In the genomic region with DNA sequence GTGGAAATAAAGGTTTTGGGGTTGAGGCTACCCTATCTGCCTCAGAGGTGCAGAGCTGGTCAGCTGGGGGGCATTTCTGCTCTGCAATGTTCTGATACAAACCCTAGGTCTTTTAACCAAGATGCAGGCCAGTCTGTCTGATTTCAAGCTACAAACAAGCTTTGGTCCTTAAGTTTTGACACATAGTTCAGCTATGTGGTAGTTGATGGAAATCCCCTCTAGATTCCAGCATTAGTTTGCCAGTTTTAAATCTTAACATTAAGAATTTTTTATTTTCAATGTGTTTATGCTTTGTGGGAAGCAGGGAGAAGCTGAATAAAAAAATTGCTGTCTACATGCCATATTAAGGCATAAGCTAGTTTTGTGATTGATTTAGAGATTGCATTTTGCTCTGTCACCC, we compare ENCODE assay signal across 16 cellular contexts.
A peak's percentile ranks its signal among the peaks of the same experiment; 100 is the strongest.
DNase-seq lines count a peak whose midpoint lies in the region; ATAC-seq, FAIRE-seq and TF ChIP-seq lines count a peak whose summit lies in the region.
"Had no signal": no experiment of that assay in that cellular context is flagged by ENCODE, and none has a peak within 500 bp of the region (broad histone marks: within the 10 kb centered on the region; RNA-seq: fewer than 3 reads in every experiment).

No MANE protein-coding gene starts in this region.

- H3K4me3 Mint-ChIP-seq in GM23338 (no peak overlapping the region), astrocyte (ENCODE audit: unreplicated experiment) (no peak overlapping the region)
- H3K4me3 Mint-ChIP-seq: B cell; CD4-positive, alpha-beta T cell had no signal

- no peak overlapping the region for H3K4me2 ChIP-seq in GM23338
- no peak overlapping the region for H3K4me2 ChIP-seq in astrocyte (ENCODE audit: low read length)

- H3K4me1 Mint-ChIP-seq in GM23338, result no peaks in the 10 kb centered on the region
- H3K4me1 Mint-ChIP-seq in astrocyte (ENCODE audit: low read depth, unreplicated experiment), result peaks cover 4% of the 10 kb centered on the region
- H3K4me1 Mint-ChIP-seq: B cell had no signal

- CTCF ChIA-PET in AG04450 (lab: Charles Lee), result interaction anchor here (2.1 to 2.3 kb wide), 2 partner anchors 166 to 175 kb away, joined by 12 to 23 read pairs; no protein-coding TSS in a partner anchor

- no peaks in the 10 kb centered on the region; the same call in none of the 2 replicates for H3K9me2 ChIP-seq in GM23338 (ENCODE audit: insufficient read depth)

- H2AFZ ChIP-seq in GM23338, result no peak overlapping the region
- no peak overlapping the region for H2AFZ ChIP-seq in astrocyte (ENCODE audit: low read depth, low read length)

- no peaks in the 10 kb centered on the region for H3K9me3 ChIP-seq in AG04450 (ENCODE audit: control insufficient read depth, insufficient read depth, low read length)
- no peaks in the 10 kb centered on the region for H3K9me3 ChIP-seq in astrocyte (ENCODE audit: insufficient read depth, low read depth, low read length)
- H3K9me3 ChIP-seq in aorta (ENCODE audit: control insufficient read depth, low read length), result no peaks in the 10 kb centered on the region

- no peak overlapping the region for H3K4me3 ChIP-seq in AG04450 (ENCODE audit: low read depth, low read length)
- no peak overlapping the region for H3K4me3 ChIP-seq in GM23338
- H3K4me3 ChIP-seq in astrocyte (ENCODE audit: insufficient read depth, low read depth, low read length), result no peak overlapping the region
- no peak overlapping the region for H3K4me3 ChIP-seq in fibroblast of the aortic adventitia (ENCODE audit: low read depth, low read length)
- H3K4me3 ChIP-seq in aorta (ENCODE audit: low read length in 2 of 2), result no peak overlapping the region

- H3F3A ChIP-seq in GM23338 (replicated peaks; ENCODE audit: low read depth), result no peaks in the 10 kb centered on the region

- H3K27ac ChIP-seq in AG04450 (ENCODE audit: low read depth, low read length) (peak overlapping the region; percentile 47), GM23338 (ENCODE audit: low read depth) (no peak overlapping the region), astrocyte (ENCODE audit: low read depth, low read length) (no peak overlapping the region), aorta (ENCODE audit: low read depth in 1 of 2, low read length in 2 of 2) (no peak overlapping the region)

- H3K36me3 Mint-ChIP-seq in GM23338 (ENCODE audit: low read depth), result no peaks in the 10 kb centered on the region
- peaks cover 8% of the 10 kb centered on the region for H3K36me3 Mint-ChIP-seq in astrocyte (ENCODE audit: low read depth, unreplicated experiment)

- H3K4me1 ChIP-seq in GM23338 (ENCODE audit: insufficient read depth) (no peaks in the 10 kb centered on the region), astrocyte (ENCODE audit: insufficient read depth, low read length) (peaks cover 10% of the 10 kb centered on the region), aorta (ENCODE audit: control insufficient read depth in 1 of 2, insufficient read depth in 2 of 2, low read length in 2 of 2) (no peaks in the 10 kb centered on the region)

- no peaks in the 10 kb centered on the region for H3K36me3 ChIP-seq in GM23338 (ENCODE audit: insufficient read depth)
- peaks cover 19% of the 10 kb centered on the region for H3K36me3 ChIP-seq in astrocyte (ENCODE audit: insufficient read depth, low read length)
- H3K36me3 ChIP-seq in aorta (ENCODE audit: control insufficient read depth in 1 of 2, insufficient read depth in 2 of 2, low read length in 1 of 2), result peaks cover 0 to 1% of the 10 kb centered on the region in 2 donors

- no peak overlapping the region for H3K9ac ChIP-seq in astrocyte (ENCODE audit: low read length)

- POLR2A ChIA-PET in AG04450 (lab: Yijun Ruan, JAX), result no interaction called here

- no peaks in the 10 kb centered on the region for H3K79me2 ChIP-seq in GM23338 (replicated peaks; ENCODE audit: insufficient read depth)
- H3K79me2 ChIP-seq in astrocyte (ENCODE audit: insufficient read depth, low read length), result no peaks in the 10 kb centered on the region

- no peaks in the 10 kb centered on the region for H4K20me1 ChIP-seq in GM23338 (replicated peaks; ENCODE audit: insufficient read depth)
- peaks cover 8% of the 10 kb centered on the region for H4K20me1 ChIP-seq in astrocyte (ENCODE audit: insufficient read depth, low read length)

- no peaks in the 10 kb centered on the region for H3K27me3 Mint-ChIP-seq in GM23338 (ENCODE audit: insufficient read depth, low read depth, poor library complexity)
- H3K27me3 Mint-ChIP-seq in astrocyte (ENCODE audit: low read depth, unreplicated experiment), result no peaks in the 10 kb centered on the region
- H3K27me3 Mint-ChIP-seq: CD4-positive, alpha-beta T cell had no signal

- no peak for TF ChIP-seq POLR2A in H54 (IDR thresholded peaks at IDR 0.05; ENCODE audit: low read depth, low read length)

- FAIRE-seq in astrocyte (lab: Jason Lieb, UNC), result no peak
- no peak for FAIRE-seq in H54 (lab: Jason Lieb, UNC)
- FAIRE-seq: G401.6, GM19239 had no signal

- H3K27ac Mint-ChIP-seq in GM23338 (peak overlapping the region; percentile 60; the same call in 1 of the 2 replicates), astrocyte (ENCODE audit: unreplicated experiment) (peak overlapping the region; percentile 34)
- H3K27ac Mint-ChIP-seq: B cell; CD4-positive, alpha-beta T cell had no signal

- H3K27me3 ChIP-seq in AG04450 (ENCODE audit: control insufficient read depth, insufficient read depth, low read length), result no peaks in the 10 kb centered on the region
- H3K27me3 ChIP-seq in GM23338 (ENCODE audit: insufficient read depth), result no peaks in the 10 kb centered on the region
- no peaks in the 10 kb centered on the region for H3K27me3 ChIP-seq in astrocyte (ENCODE audit: insufficient read depth, low read length)
- H3K27me3 ChIP-seq in aorta (ENCODE audit: control insufficient read depth in 1 of 2, insufficient read depth in 2 of 2, low read length in 1 of 2), result no peaks in the 10 kb centered on the region

- DNase-seq in AG04450 (ENCODE audit: low read depth, low spot score) (peak; percentile 27), GM23338 (ENCODE audit: low spot score) (no peak), astrocyte (ENCODE audit: low read depth) (peak; percentile 35), fibroblast of the aortic adventitia (ENCODE audit: low read depth) (peak; percentile 17), H54 (ENCODE audit: insufficient read length, low spot score) (no peak), aorta (no peak), NOMO-1 (lab: John Stamatoyannopoulos, UW; ENCODE audit: unreplicated experiment in 2 of 2) (no peak)
- DNase-seq: ACHN; C1 segment of cervical spinal cord; Calu3; CD4-positive, alpha-beta T cell; DMS79 had no signal

- no peak for TF ChIP-seq CTCF in AG04450 (IDR thresholded peaks at IDR 0.05; ENCODE audit: low read depth, low read length)
- no peak for TF ChIP-seq CTCF in GM23338 (conservative IDR thresholded peaks at IDR 0.05; ENCODE audit: low read depth in 2 of 2)
- TF ChIP-seq CTCF in astrocyte (IDR thresholded peaks at IDR 0.05; ENCODE audit: insufficient read depth, low read depth, low read length), result no peak
- TF ChIP-seq CTCF in fibroblast of the aortic adventitia (IDR thresholded peaks at IDR 0.05; ENCODE audit: insufficient read depth, low read length), result no peak

- H3K9me3 Mint-ChIP-seq in GM23338, result no peaks in the 10 kb centered on the region; the same call in 2 of the 3 replicates
- H3K9me3 Mint-ChIP-seq in astrocyte (ENCODE audit: unreplicated experiment), result peaks cover 4% of the 10 kb centered on the region
- H3K9me3 Mint-ChIP-seq: CD4-positive, alpha-beta T cell had no signal

- intact Hi-C loops in aorta (cut with DNase I), result no loop called here

- ATAC-seq in GM23338, result no peak
- no peak for ATAC-seq in HG03196 (IDR thresholded peaks at IDR 0.05; ENCODE audit: unreplicated experiment)
- ATAC-seq in aorta (ENCODE audit: low FRiP score), result no peak

TF ChIP-seq in GM23338, 12 proteins besides CTCF, POLR2A, EP300 and RAD21 (continues in another document):
- TF ChIP-seq, protein P1, sequence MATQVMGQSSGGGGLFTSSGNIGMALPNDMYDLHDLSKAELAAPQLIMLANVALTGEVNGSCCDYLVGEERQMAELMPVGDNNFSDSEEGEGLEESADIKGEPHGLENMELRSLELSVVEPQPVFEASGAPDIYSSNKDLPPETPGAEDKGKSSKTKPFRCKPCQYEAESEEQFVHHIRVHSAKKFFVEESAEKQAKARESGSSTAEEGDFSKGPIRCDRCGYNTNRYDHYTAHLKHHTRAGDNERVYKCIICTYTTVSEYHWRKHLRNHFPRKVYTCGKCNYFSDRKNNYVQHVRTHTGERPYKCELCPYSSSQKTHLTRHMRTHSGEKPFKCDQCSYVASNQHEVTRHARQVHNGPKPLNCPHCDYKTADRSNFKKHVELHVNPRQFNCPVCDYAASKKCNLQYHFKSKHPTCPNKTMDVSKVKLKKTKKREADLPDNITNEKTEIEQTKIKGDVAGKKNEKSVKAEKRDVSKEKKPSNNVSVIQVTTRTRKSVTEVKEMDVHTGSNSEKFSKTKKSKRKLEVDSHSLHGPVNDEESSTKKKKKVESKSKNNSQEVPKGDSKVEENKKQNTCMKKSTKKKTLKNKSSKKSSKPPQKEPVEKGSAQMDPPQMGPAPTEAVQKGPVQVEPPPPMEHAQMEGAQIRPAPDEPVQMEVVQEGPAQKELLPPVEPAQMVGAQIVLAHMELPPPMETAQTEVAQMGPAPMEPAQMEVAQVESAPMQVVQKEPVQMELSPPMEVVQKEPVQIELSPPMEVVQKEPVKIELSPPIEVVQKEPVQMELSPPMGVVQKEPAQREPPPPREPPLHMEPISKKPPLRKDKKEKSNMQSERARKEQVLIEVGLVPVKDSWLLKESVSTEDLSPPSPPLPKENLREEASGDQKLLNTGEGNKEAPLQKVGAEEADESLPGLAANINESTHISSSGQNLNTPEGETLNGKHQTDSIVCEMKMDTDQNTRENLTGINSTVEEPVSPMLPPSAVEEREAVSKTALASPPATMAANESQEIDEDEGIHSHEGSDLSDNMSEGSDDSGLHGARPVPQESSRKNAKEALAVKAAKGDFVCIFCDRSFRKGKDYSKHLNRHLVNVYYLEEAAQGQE (IDR thresholded peaks at IDR 0.05; ENCODE audit: unreplicated experiment), result no peak
- no peak for TF ChIP-seq NANOG (IDR thresholded peaks at IDR 0.05; ENCODE audit: borderline replicate concordance)

Comparison
In these comparisons a context has a peak if more than half of its experiments do, and no peak if none do; other contexts are left out.
1. DNase-seq: peak in AG04450 (single experiment), astrocyte (single experiment) and fibroblast of the aortic adventitia (single experiment); none in GM23338 (single experiment), H54 (single experiment), aorta (0 of 2) and NOMO-1 (0 of 2).